11 cellular contexts compared by ENCODE assay signal in the genomic region with DNA sequence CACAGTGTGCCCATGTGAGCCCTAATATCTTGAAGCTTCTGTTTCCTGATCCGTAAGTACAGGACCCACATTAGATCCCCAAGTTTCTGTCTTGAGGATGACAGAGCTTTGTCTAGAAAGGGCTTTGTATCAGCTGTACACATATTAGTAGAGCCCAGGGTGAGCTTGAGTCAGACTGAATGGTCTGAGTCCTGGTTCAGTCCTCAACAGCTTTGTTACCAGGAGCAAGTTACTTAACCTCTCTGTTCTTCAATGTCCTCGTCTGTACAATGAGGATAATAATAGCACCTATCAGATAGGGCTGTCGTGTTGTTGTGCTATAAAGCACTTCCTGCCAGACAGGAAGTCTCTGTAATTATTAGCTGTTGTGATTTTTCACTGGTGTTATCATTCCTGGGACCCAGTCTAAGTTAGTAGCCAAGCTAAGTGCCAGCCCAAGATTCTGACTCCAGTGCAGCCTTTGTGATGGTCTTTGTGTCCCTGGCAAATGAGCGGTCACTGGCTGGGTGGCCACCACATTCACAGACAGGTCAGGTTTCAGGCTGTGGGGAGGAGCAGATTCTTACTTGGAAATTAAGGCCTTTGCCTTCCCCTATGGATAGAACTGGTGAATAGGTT. TPM values are rescaled to one million over a fixed set of nuclear protein-coding genes. Genes with fewer than 3 reads are reported as not detected.
A peak's percentile ranks its signal among the peaks of the same experiment; 100 is the strongest.
DNase-seq lines count a peak whose midpoint lies in the region; ATAC-seq and TF ChIP-seq lines count a peak whose summit lies in the region.
"Had no signal": no experiment of that assay in that cellular context is flagged by ENCODE, and none has a peak within 500 bp of the region (broad histone marks: within the 10 kb centered on the region; RNA-seq: fewer than 3 reads in every experiment).

No MANE protein-coding gene starts in this region.

- ATAC-seq in psoas muscle (peak; percentile 48 to 70 (median 56)), GM21390 (IDR thresholded peaks at IDR 0.05; ENCODE audit: unreplicated experiment) (no peak), HG03175 (IDR thresholded peaks at IDR 0.05; ENCODE audit: unreplicated experiment) (no peak)
- ATAC-seq: stimulated activated naive CD8-positive, alpha-beta T cell treated with anti-CD3 and anti-CD28 coated beads, Interleukin-15, amount 100 ng/mL, for 72 hours had no signal

- no peaks in the 10 kb centered on the region for H3F3A ChIP-seq in OCI-LY1 (ENCODE audit: insufficient read depth, low read length)

- no peak for TF ChIP-seq EP300 in transverse colon (IDR thresholded peaks at IDR 0.05; ENCODE audit: low read depth)

- TF ChIP-seq POLR2A in transverse colon (IDR thresholded peaks at IDR 0.05) = no peak

- no peaks in the 10 kb centered on the region for H4K20me1 ChIP-seq in OCI-LY1 (ENCODE audit: insufficient read depth, low read length)

- no peak overlapping the region for H3K4me2 ChIP-seq in OCI-LY1 (ENCODE audit: low read length)

- H3K9me3 ChIP-seq in OCI-LY1 (ENCODE audit: low read length) (no peaks in the 10 kb centered on the region), psoas muscle (no peaks in the 10 kb centered on the region), transverse colon (no peaks in the 10 kb centered on the region)

- in situ Hi-C loops in transverse colon (cut with MboI; ENCODE audit: low pct_ligation_motif_present in 1 of 4, low pct_unique_long_range_greater_than_20kb in 1 of 4, low sequenced_read_pairs in 3 of 4) = no loop called here

- H3K9me2 ChIP-seq in OCI-LY1 (ENCODE audit: low read depth, low read length) = no peaks in the 10 kb centered on the region

- peak; percentile 21 for DNase-seq in DMS153 (lab: John Stamatoyannopoulos, UW)
- DNase-seq in DMS153 treated with DMSO at 0.1 percent for 48 hours (lab: John Stamatoyannopoulos, UW; ENCODE audit: unreplicated experiment) = no peak
- DNase-seq in fibroblast of villous mesenchyme (ENCODE audit: low read depth) = peak; percentile 42
- DNase-seq in psoas muscle = no peak
- no peak for DNase-seq in transverse colon
- DNase-seq: SIG-M5; stimulated activated naive CD8-positive, alpha-beta T cell treated with anti-CD3 and anti-CD28 coated beads, Interleukin-15, amount 100 ng/mL, for 72 hours had no signal

- no peak overlapping the region for H2AFZ ChIP-seq in OCI-LY1 (ENCODE audit: low read length)

- 29 to 33% (median 30%) methylated on average over 4 of the region's 4 CpGs for WGBS in psoas muscle, 3 donors
- 56% methylated on average over 4 of the region's 4 CpGs; no CpG with 5 or more reads in 1 of the 2 donors for WGBS in transverse colon (ENCODE audit: low coverage in 1 of 2), 2 donors

- H3K4me1 ChIP-seq in OCI-LY1 (ENCODE audit: insufficient read depth, low read length, severe bottlenecking) = peaks cover 42% of the 10 kb centered on the region
- peaks cover 81% of the 10 kb centered on the region for H3K4me1 ChIP-seq in psoas muscle
- peaks cover 9 to 45% (median 23%) of the 10 kb centered on the region in 4 donors for H3K4me1 ChIP-seq in transverse colon

- H3K79me2 ChIP-seq in OCI-LY1 (ENCODE audit: insufficient read depth, low read length) = no peaks in the 10 kb centered on the region

- no peak overlapping the region for H3K9ac ChIP-seq in OCI-LY1 (ENCODE audit: low read length)

- H3K27me3 ChIP-seq in OCI-LY1 (ENCODE audit: insufficient read depth, low read length) (no peaks in the 10 kb centered on the region), psoas muscle (ENCODE audit: insufficient read depth in 3 of 3, low read length in 2 of 3) (no peaks in the 10 kb centered on the region), transverse colon (no peaks in the 10 kb centered on the region)

- no peak overlapping the region for H3K4me3 ChIP-seq in OCI-LY1 (ENCODE audit: low read depth, low read length, poor library complexity, severe bottlenecking)
- H3K4me3 ChIP-seq in fibroblast of villous mesenchyme (ENCODE audit: low read depth, low read length) = no peak overlapping the region
- peak overlapping the region; percentile 50 for H3K4me3 ChIP-seq in psoas muscle
- no peak overlapping the region for H3K4me3 ChIP-seq in transverse colon

- intact Hi-C loops in psoas muscle (cut with DNase I) = no loop called here
- intact Hi-C loops in transverse colon (cut with DNase I; ENCODE audit: low total_unique reads) = no loop called here

- TF ChIP-seq CTCF in OCI-LY1 (IDR thresholded peaks at IDR 0.05; ENCODE audit: low read length) = no peak
- no peak for TF ChIP-seq CTCF in fibroblast of villous mesenchyme (IDR thresholded peaks at IDR 0.05; ENCODE audit: insufficient read depth, low read depth, low read length)
- TF ChIP-seq CTCF in psoas muscle (IDR thresholded peaks at IDR 0.05) = no peak
- no peak for TF ChIP-seq CTCF in transverse colon (IDR thresholded peaks at IDR 0.05)

- H3K36me3 ChIP-seq in OCI-LY1 (ENCODE audit: insufficient read depth, low read length) (no peaks in the 10 kb centered on the region), psoas muscle (ENCODE audit: insufficient read depth in 1 of 2, low read depth in 1 of 2) (peaks cover 0 to 24% of the 10 kb centered on the region in 2 donors), transverse colon (no peaks in the 10 kb centered on the region)

- peak overlapping the region; percentile 8 for H3K27ac ChIP-seq in OCI-LY1 (ENCODE audit: low read depth, low read length, poor library complexity, severe bottlenecking)
- H3K27ac ChIP-seq in psoas muscle = peak overlapping the region; percentile 88
- H3K27ac ChIP-seq in transverse colon = no peak overlapping the region
- H3K27ac ChIP-seq: 22Rv1 had no signal

RNA-seq across cellular contexts. Expression of gene TOM1, which starts 6.8 kb away (rescaled TPM):
- 53.1 and 73.8 TPM in 2 replicates for total RNA-seq in fibroblast of villous mesenchyme
- total RNA-seq in psoas muscle = 100 to 1,000 TPM in 3 of 4 donors, 10 to 100 TPM in 1; 91.7 to 187 (median 156) TPM
- polyA plus RNA-seq in psoas muscle = 100 to 1,000 TPM in 1 of 3 donors, 10 to 100 TPM in 2; 69.7 to 116 (median 92.4) TPM
- total RNA-seq in transverse colon = 100 to 1,000 TPM in 2 of 4 donors, 10 to 100 TPM in 2; 56.3 to 183 (median 104) TPM

RNA-seq across cellular contexts. Expression of gene HMGXB4, which starts 49.2 kb away (rescaled TPM):
- 20.3 and 22.5 TPM in 2 replicates for total RNA-seq in fibroblast of villous mesenchyme
- total RNA-seq in psoas muscle = 10 to 100 TPM in 3 of 4 donors, 1 to 10 TPM in 1; 7.1 to 12.4 (median 11.3) TPM
- 1 to 10 TPM; 6.0 to 9.7 (median 6.5) TPM for polyA plus RNA-seq in psoas muscle
- 10 to 100 TPM; 14.0 to 43.4 (median 26.2) TPM for total RNA-seq in transverse colon

Comparison
In these comparisons a context has a peak if more than half of its experiments do, and no peak if none do; other contexts are left out.
1. DNase-seq: peak in DMS153 (single experiment) and fibroblast of villous mesenchyme (single experiment); none in DMS153 treated with DMSO at 0.1 percent for 48 hours (single experiment), psoas muscle (0 of 2) and transverse colon (single experiment).
2. H3K27ac ChIP-seq: peak in OCI-LY1 (single experiment) and psoas muscle (single experiment); none in transverse colon (0 of 4).
3. ATAC-seq: peak in psoas muscle (4 of 4); none in GM21390 (single experiment) and HG03175 (single experiment).